ENCODE assay signal across 17 cellular contexts in the genomic region with DNA sequence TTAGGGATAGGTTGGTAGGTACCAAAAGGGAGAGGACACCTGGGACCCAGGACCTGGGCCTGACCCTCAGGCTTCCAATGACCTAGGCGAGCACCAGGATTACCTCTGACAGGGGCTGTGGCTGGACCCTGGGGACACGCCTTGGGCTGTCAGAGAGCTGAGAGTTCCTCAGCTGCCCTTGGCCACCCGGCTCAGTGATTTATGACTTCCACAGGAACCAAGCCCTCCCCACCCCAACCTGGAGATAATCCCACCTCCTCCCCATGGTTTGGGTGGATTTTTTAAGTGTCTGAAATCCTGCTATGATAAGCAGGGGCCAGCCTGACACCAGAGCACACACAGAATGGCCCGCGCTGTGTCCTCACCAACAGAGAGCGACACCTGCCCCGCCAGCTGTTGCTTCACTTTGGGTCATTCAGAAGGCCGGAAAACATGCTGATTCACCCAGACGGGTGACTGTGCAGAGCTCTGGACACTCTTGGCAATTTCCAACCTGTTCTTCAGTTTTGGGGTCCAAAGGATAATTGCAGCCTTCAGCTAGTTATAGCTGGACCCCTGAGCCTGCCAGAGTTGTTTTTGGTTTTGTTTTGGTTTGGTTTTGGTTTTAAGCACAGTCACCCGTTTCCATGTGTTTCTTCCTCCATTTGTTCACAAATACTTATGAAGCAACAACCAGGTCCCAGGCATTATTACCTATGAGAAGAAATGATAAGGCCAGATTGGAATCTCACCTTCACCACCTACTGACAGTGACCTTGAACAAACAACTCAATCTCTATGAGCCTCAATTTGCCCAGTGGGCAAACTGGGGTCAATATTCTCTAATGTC.
DNase-seq lines count a peak whose midpoint lies in the region; ATAC-seq and TF ChIP-seq lines count a peak whose summit lies in the region.
"Had no signal": no experiment of that assay in that cellular context is flagged by ENCODE, and none has a peak within 500 bp of the region (broad histone marks: within the 10 kb centered on the region; RNA-seq: fewer than 3 reads in every experiment).

No MANE protein-coding gene starts in this region.

- no peak overlapping the region for H4K91ac ChIP-seq in neuronal stem cell (ENCODE audit: low read depth, low read length, poor library complexity)

- peak overlapping the region; percentile 68 for H2BK15ac ChIP-seq in neuronal stem cell (ENCODE audit: low read length)

- H3K9me3 Mint-ChIP-seq in immature natural killer cell, result peaks cover 0 to 1% (median 0%) of the 10 kb centered on the region in 6 donors

- H4K8ac ChIP-seq in neuronal stem cell (ENCODE audit: low read depth, low read length), result no peak overlapping the region

- H3K9me3 ChIP-seq in WERI-Rb-1 (ENCODE audit: severe bottlenecking) (no peaks in the 10 kb centered on the region), neuronal stem cell (replicated peaks in 1 of 2; ENCODE audit: control insufficient read depth in 2 of 2, insufficient read depth in 1 of 2, low read depth in 1 of 2, low read length in 2 of 2) (no peaks in the 10 kb centered on the region)
- H3K9me3 ChIP-seq: BLaER1 had no signal

- H3K4me2 ChIP-seq in neuronal stem cell (ENCODE audit: insufficient read depth, low read length, poor library complexity, severe bottlenecking), result no peak overlapping the region
- H3K4me2 ChIP-seq: BLaER1 had no signal

- no peaks in the 10 kb centered on the region for H3K36me3 Mint-ChIP-seq in immature natural killer cell
- H3K36me3 Mint-ChIP-seq: CD8-positive, alpha-beta T cell had no signal

- no peak overlapping the region for H3K23ac ChIP-seq in neuronal stem cell (ENCODE audit: low read depth, low read length, poor library complexity)

- no peaks in the 10 kb centered on the region for H3K79me1 ChIP-seq in neuronal stem cell (ENCODE audit: low read depth, low read length)

- no peaks in the 10 kb centered on the region for H3K4me1 Mint-ChIP-seq in immature natural killer cell

- no peak overlapping the region for H3K9ac ChIP-seq in neuronal stem cell (ENCODE audit: low read depth, low read length, poor library complexity)
- H3K9ac ChIP-seq: BLaER1 had no signal

- peaks cover 0 to 16% (median 0%) of the 10 kb centered on the region in 3 donors for H3K27me3 Mint-ChIP-seq in immature natural killer cell (ENCODE audit: low read depth in 3 of 3)

- intact Hi-C loops in Right ventricle myocardium inferior (cut with DNase I), result no loop called here

- no peak overlapping the region for H3K14ac ChIP-seq in neuronal stem cell (ENCODE audit: low read length)

- no CpG with 5 or more reads among the region's 10 CpGs for WGBS in neuronal stem cell (ENCODE audit: extremely low coverage in 2 of 2, insufficient read length in 2 of 2, insufficient replicate concordance in 1 of 2), 2 donors

- H3K27ac ChIP-seq in WERI-Rb-1, result peak overlapping the region; percentile 79
- no peak overlapping the region for H3K27ac ChIP-seq in neuronal stem cell (replicated peaks; ENCODE audit: low read length)
- H3K27ac ChIP-seq: BLaER1, HL-60 had no signal

- no peak overlapping the region for H3K4ac ChIP-seq in neuronal stem cell (ENCODE audit: low read length)

- no peak overlapping the region for H2BK5ac ChIP-seq in neuronal stem cell (ENCODE audit: low read length)

- H3K36me3 ChIP-seq in WERI-Rb-1 (no peaks in the 10 kb centered on the region), neuronal stem cell (replicated peaks in 1 of 2; ENCODE audit: control insufficient read depth in 2 of 2, insufficient read depth in 2 of 2, low read length in 2 of 2) (no peaks in the 10 kb centered on the region)
- H3K36me3 ChIP-seq: BLaER1 had no signal

- peak; percentile 29; the same call in 1 of the 2 replicates for TF ChIP-seq CTCF in WERI-Rb-1 (IDR thresholded peaks at IDR 0.05; ENCODE audit: low read depth, low read length)

- peaks cover 0 to 5% of the 10 kb centered on the region in 2 donors for H3K4me1 ChIP-seq in neuronal stem cell (ENCODE audit: control insufficient read depth in 2 of 2, insufficient read depth in 1 of 2, low read depth in 1 of 2, low read length in 2 of 2)

- H3K27me3 ChIP-seq in WERI-Rb-1 (ENCODE audit: insufficient read depth, low read depth, severe bottlenecking) (no peaks in the 10 kb centered on the region), neuronal stem cell (ENCODE audit: control insufficient read depth in 3 of 3, insufficient read depth in 3 of 3, low read depth in 1 of 3, low read length in 3 of 3) (peaks cover 0 to 4% (median 0%) of the 10 kb centered on the region in 3 experiments)
- H3K27me3 ChIP-seq: BLaER1 had no signal

- no peak overlapping the region for H2BK12ac ChIP-seq in neuronal stem cell (ENCODE audit: low read length)

- peak overlapping the region; percentile 69 for H3K18ac ChIP-seq in neuronal stem cell (ENCODE audit: low read length)

- ATAC-seq in Right ventricle myocardium inferior, result no peak
- ATAC-seq: CD8-positive, alpha-beta T cell; HCT116 had no signal

- H2BK120ac ChIP-seq in neuronal stem cell (ENCODE audit: low read depth, low read length), result no peak overlapping the region

- no peak overlapping the region for H2AFZ ChIP-seq in neuronal stem cell (ENCODE audit: low read length)

- no peak overlapping the region for H3K27ac Mint-ChIP-seq in immature natural killer cell
- H3K27ac Mint-ChIP-seq: CD8-positive, alpha-beta T cell had no signal

- H3K4me3 ChIP-seq in WERI-Rb-1 (ENCODE audit: low read depth, low read length), result no peak overlapping the region; the same call in 1 of the 2 replicates
- no peak overlapping the region for H3K4me3 ChIP-seq in neuronal stem cell (ENCODE audit: low read length in 2 of 2)
- H3K4me3 ChIP-seq: BLaER1 had no signal

- no peak overlapping the region for H3K4me3 Mint-ChIP-seq in immature natural killer cell
- H3K4me3 Mint-ChIP-seq: CD8-positive, alpha-beta T cell had no signal

- peak; percentile 60 for DNase-seq in NCI-H748 (lab: John Stamatoyannopoulos, UW; ENCODE audit: unreplicated experiment)
- DNase-seq in NCI-H748 treated with DMSO at 0.1 percent for 48 hours (lab: John Stamatoyannopoulos, UW), result no peak
- DNase-seq in MV-4-11 (lab: John Stamatoyannopoulos, UW), result peak; percentile 5
- peak; percentile 95 for DNase-seq in WERI-Rb-1
- DNase-seq in neuronal stem cell (ENCODE audit: low spot score), result no peak
- DNase-seq in Right ventricle myocardium inferior (ENCODE audit: missing footprints), result no peak
- DNase-seq in immature natural killer cell, result no peak
- DNase-seq in NCI-H2107 (lab: John Stamatoyannopoulos, UW), result no peak
- DNase-seq: CD8-positive, alpha-beta T cell; DND-41; NCI-H1092; NCI-H187 treated with DMSO at 0.1 percent for 48 hours; NCI-H2171; OCI-M1 had no signal

- H2AK5ac ChIP-seq in neuronal stem cell (ENCODE audit: low read depth, low read length), result no peak overlapping the region

Comparison
In these comparisons a context has a peak if more than half of its experiments do, and no peak if none do; other contexts are left out.
1. DNase-seq: peak in NCI-H748 (single experiment), MV-4-11 (single experiment) and WERI-Rb-1 (single experiment); none in NCI-H748 treated with DMSO at 0.1 percent for 48 hours (single experiment), neuronal stem cell (single experiment), Right ventricle myocardium inferior (single experiment), immature natural killer cell (0 of 3) and NCI-H2107 (single experiment).